Comparison of ENCODE assay signal across 27 cellular contexts in the genomic region with DNA sequence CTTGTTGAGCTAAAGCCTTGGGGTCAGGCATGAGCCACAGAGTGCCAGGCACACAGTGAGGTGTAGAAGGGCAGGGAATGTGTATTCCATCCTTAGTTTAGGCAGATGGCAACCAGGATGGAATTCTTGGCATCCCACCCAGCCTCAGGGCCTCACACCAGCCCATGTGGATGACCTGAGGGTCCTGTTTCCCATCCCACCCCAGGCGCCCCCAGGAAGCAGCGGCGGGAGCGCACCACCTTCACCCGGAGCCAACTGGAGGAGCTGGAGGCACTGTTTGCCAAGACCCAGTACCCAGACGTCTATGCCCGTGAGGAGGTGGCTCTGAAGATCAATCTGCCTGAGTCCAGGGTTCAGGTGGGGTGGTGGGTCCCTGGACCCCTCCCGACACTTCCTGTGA. TPM values are rescaled to one million over a fixed set of nuclear protein-coding genes. Genes with fewer than 3 reads are reported as not detected.
DNase-seq lines count a peak whose midpoint lies in the region; ATAC-seq and TF ChIP-seq lines count a peak whose summit lies in the region.
"Had no signal": no experiment of that assay in that cellular context is flagged by ENCODE, and none has a peak within 500 bp of the region (broad histone marks: within the 10 kb centered on the region; RNA-seq: fewer than 3 reads in every experiment).

No MANE protein-coding gene starts in this region.

- H3K9me3 Mint-ChIP-seq in GM23338: no peaks in the 10 kb centered on the region
- no peaks in the 10 kb centered on the region for H3K9me3 Mint-ChIP-seq in activated CD4-positive, alpha-beta T cell treated with anti-CD3 and anti-CD28 coated beads, Interleukin-2, amount 10 ng/mL, durations not matched to agents 24 days and 14 days
- H3K9me3 Mint-ChIP-seq: CD14-positive monocyte; CD4-positive, CD25-positive, alpha-beta regulatory T cell; CD8-positive, alpha-beta memory T cell had no signal

- H3K27me3 Mint-ChIP-seq in GM23338 (ENCODE audit: insufficient read depth, low read depth, poor library complexity): peaks cover 7% of the 10 kb centered on the region
- no peaks in the 10 kb centered on the region for H3K27me3 Mint-ChIP-seq in activated CD4-positive, alpha-beta T cell treated with anti-CD3 and anti-CD28 coated beads, Interleukin-2, amount 10 ng/mL, durations not matched to agents 24 days and 14 days
- H3K27me3 Mint-ChIP-seq: CD4-positive, CD25-positive, alpha-beta regulatory T cell had no signal

- H4K5ac ChIP-seq in mesendoderm (ENCODE audit: low read length): no peak overlapping the region

- H3K4me1 ChIP-seq in GM23338 (ENCODE audit: insufficient read depth) (peaks cover 4% of the 10 kb centered on the region), mesendoderm (ENCODE audit: control insufficient read depth, low read depth, low read length) (peaks cover 2% of the 10 kb centered on the region), osteoblast (ENCODE audit: insufficient read depth, low read length) (no peaks in the 10 kb centered on the region)
- H3K4me1 ChIP-seq: BE2C, BLaER1 had no signal

- no peak overlapping the region for H4K8ac ChIP-seq in mesendoderm (ENCODE audit: low read depth, low read length)

- H3K27me3 ChIP-seq in GM23338 (ENCODE audit: insufficient read depth) (no peaks in the 10 kb centered on the region), mesendoderm (ENCODE audit: insufficient read depth, low read length, poor library complexity) (no peaks in the 10 kb centered on the region), osteoblast (ENCODE audit: insufficient read depth, low read length) (no peaks in the 10 kb centered on the region)
- H3K27me3 ChIP-seq: BE2C, BLaER1 had no signal

- H2AFZ ChIP-seq in GM23338 (peak overlapping the region; percentile 76; the same call in 1 of the 2 replicates), osteoblast (ENCODE audit: low read length) (no peak overlapping the region)

- no peaks in the 10 kb centered on the region for H4K20me1 ChIP-seq in GM23338 (replicated peaks; ENCODE audit: insufficient read depth)
- no peaks in the 10 kb centered on the region for H4K20me1 ChIP-seq in osteoblast (ENCODE audit: insufficient read depth, low read length)
- H4K20me1 ChIP-seq: BLaER1 had no signal

- H3K9me2 ChIP-seq in GM23338 (ENCODE audit: insufficient read depth): no peaks in the 10 kb centered on the region; the same call in 1 of the 2 replicates

- H3K56ac ChIP-seq in mesendoderm (ENCODE audit: low read length): no peak overlapping the region

- peaks cover 7% of the 10 kb centered on the region for H3K4me1 Mint-ChIP-seq in GM23338
- no peaks in the 10 kb centered on the region for H3K4me1 Mint-ChIP-seq in activated CD4-positive, alpha-beta T cell treated with anti-CD3 and anti-CD28 coated beads, Interleukin-2, amount 10 ng/mL, durations not matched to agents 24 days and 14 days
- H3K4me1 Mint-ChIP-seq: CD14-positive monocyte; CD4-positive, alpha-beta memory T cell; CD4-positive, CD25-positive, alpha-beta regulatory T cell; CD8-positive, alpha-beta memory T cell had no signal

- H3K79me2 ChIP-seq in GM23338 (replicated peaks; ENCODE audit: insufficient read depth) (no peaks in the 10 kb centered on the region), mesendoderm (ENCODE audit: control insufficient read depth, insufficient read depth, low read length) (no peaks in the 10 kb centered on the region), osteoblast (ENCODE audit: insufficient read depth, low read length) (no peaks in the 10 kb centered on the region)

- H3K4me3 Mint-ChIP-seq in GM23338: no peak overlapping the region
- H3K4me3 Mint-ChIP-seq in activated CD4-positive, alpha-beta T cell treated with anti-CD3 and anti-CD28 coated beads, Interleukin-2, amount 10 ng/mL, durations not matched to agents 24 days and 14 days: no peak overlapping the region
- H3K4me3 Mint-ChIP-seq: CD14-positive monocyte; CD4-positive, alpha-beta memory T cell; CD4-positive, CD25-positive, alpha-beta regulatory T cell; CD8-positive, alpha-beta memory T cell had no signal

- no peak overlapping the region for H3K4ac ChIP-seq in mesendoderm (ENCODE audit: low read depth, low read length)

- H3K27ac ChIP-seq in GM23338 (ENCODE audit: low read depth) (peak overlapping the region; percentile 59; the same call in 1 of the 2 replicates), mesendoderm (ENCODE audit: low read depth, low read length) (no peak overlapping the region), osteoblast (ENCODE audit: low read depth, low read length) (no peak overlapping the region)
- H3K27ac ChIP-seq: BLaER1 had no signal

- H3F3A ChIP-seq in GM23338 (replicated peaks; ENCODE audit: low read depth): peaks cover 10% of the 10 kb centered on the region

- H3K79me1 ChIP-seq in mesendoderm (ENCODE audit: low read length): no peaks in the 10 kb centered on the region

- H3K9ac ChIP-seq in mesendoderm (ENCODE audit: low read length): no peak overlapping the region
- H3K9ac ChIP-seq: BLaER1 had no signal

- no peaks in the 10 kb centered on the region for H3K36me3 ChIP-seq in GM23338 (ENCODE audit: insufficient read depth)
- no peaks in the 10 kb centered on the region for H3K36me3 ChIP-seq in mesendoderm (ENCODE audit: control insufficient read depth, insufficient read depth, low read length)
- no peaks in the 10 kb centered on the region for H3K36me3 ChIP-seq in osteoblast (ENCODE audit: insufficient read depth, low read length)
- H3K36me3 ChIP-seq: BE2C, BLaER1 had no signal

- H3K27ac Mint-ChIP-seq in GM23338: no peak overlapping the region
- H3K27ac Mint-ChIP-seq in activated CD4-positive, alpha-beta T cell treated with anti-CD3 and anti-CD28 coated beads, Interleukin-2, amount 10 ng/mL, durations not matched to agents 24 days and 14 days: no peak overlapping the region
- H3K27ac Mint-ChIP-seq: CD14-positive monocyte; CD4-positive, alpha-beta memory T cell; CD4-positive, CD25-positive, alpha-beta regulatory T cell; CD8-positive, alpha-beta memory T cell had no signal

- no peak overlapping the region for H2BK120ac ChIP-seq in mesendoderm (ENCODE audit: low read depth, low read length)

- no peak overlapping the region for H3K4me3 ChIP-seq in GM23338
- H3K4me3 ChIP-seq in mesendoderm (ENCODE audit: low read length): no peak overlapping the region
- H3K4me3 ChIP-seq in osteoblast (ENCODE audit: insufficient read depth, low read length): no peak overlapping the region
- H3K4me3 ChIP-seq: BLaER1 had no signal

- H3K23ac ChIP-seq in mesendoderm (ENCODE audit: low read length): no peak overlapping the region

- H3K9me3 ChIP-seq in osteoblast (ENCODE audit: low read depth, low read length): no peaks in the 10 kb centered on the region
- H3K9me3 ChIP-seq: BE2C, BLaER1 had no signal

- DNase-seq in ELF-1 (ENCODE audit: low read depth, low spot score) (peak; percentile 54), GM23338 (ENCODE audit: low spot score) (no peak), mesendoderm (peak; percentile 44), osteoblast (ENCODE audit: insufficient read length, low spot score, missing footprints) (peak; percentile 6)
- DNase-seq in activated CD4-positive, alpha-beta T cell treated with anti-CD3 and anti-CD28 coated beads, Interleukin-2, amount 10 ng/mL, durations not matched to agents 24 days and 14 days: no peak
- DNase-seq in activated CD4-positive, alpha-beta T cell treated with anti-CD3 and anti-CD28 coated beads, Interleukin-2, amount 50 U/mL, for 1 hour: no peak
- DNase-seq: 8988T; ACHN; BE2C; C1 segment of cervical spinal cord; CD4-positive, alpha-beta memory T cell; CD4-positive, CD25-positive, alpha-beta regulatory T cell; CD8-positive, alpha-beta memory T cell; COR-L47; DMS 273 treated with DMSO at 0.1 percent for 48 hours; DMS153; DMS53; DMS79; DND-41; EL; GF-D8 had no signal

- H3K18ac ChIP-seq in mesendoderm (ENCODE audit: low read length): no peak overlapping the region

- no CpG with 5 or more reads among the region's 8 CpGs for WGBS in mesendoderm (ENCODE audit: extremely low coverage, insufficient coverage, low lambda C conversion rate)

- H2BK5ac ChIP-seq in mesendoderm (ENCODE audit: low read length): no peak overlapping the region

- no peak overlapping the region for H2AK5ac ChIP-seq in mesendoderm (ENCODE audit: low read length)

- H3K4me2 ChIP-seq in GM23338 (no peak overlapping the region), mesendoderm (ENCODE audit: low read length) (no peak overlapping the region), osteoblast (ENCODE audit: insufficient read depth, low read length) (no peak overlapping the region)
- H3K4me2 ChIP-seq: BLaER1 had no signal

- TF ChIP-seq CTCF in GM23338 (conservative IDR thresholded peaks at IDR 0.05; ENCODE audit: low read depth in 2 of 2) (no peak), osteoblast (IDR thresholded peaks at IDR 0.05; ENCODE audit: extremely low read depth, low read depth, low read length) (no peak)

- intact Hi-C loops in activated CD4-positive, alpha-beta T cell treated with anti-CD3 and anti-CD28 coated beads, Interleukin-2, amount 10 ng/mL, durations not matched to agents 24 days and 14 days (cut with micrococcal nuclease): no loop called here

- no peak overlapping the region for H2BK15ac ChIP-seq in mesendoderm (replicated peaks; ENCODE audit: low read depth)

- H3K36me3 Mint-ChIP-seq in GM23338 (ENCODE audit: low read depth): no peaks in the 10 kb centered on the region
- no peaks in the 10 kb centered on the region for H3K36me3 Mint-ChIP-seq in activated CD4-positive, alpha-beta T cell treated with anti-CD3 and anti-CD28 coated beads, Interleukin-2, amount 10 ng/mL, durations not matched to agents 24 days and 14 days (ENCODE audit: low read depth)
- H3K36me3 Mint-ChIP-seq: CD14-positive monocyte; CD4-positive, alpha-beta memory T cell; CD4-positive, CD25-positive, alpha-beta regulatory T cell; CD8-positive, alpha-beta memory T cell had no signal

- no peak for ATAC-seq in GM23338
- ATAC-seq in GM18498 (IDR thresholded peaks at IDR 0.05; ENCODE audit: unreplicated experiment): no peak

RNA-seq across cellular contexts. Expression of a gene that starts 14.3 kb away (rescaled TPM):
- not detected in 2 replicates for total RNA-seq in GM23338 (2014; rRNA removed; shearing (Covaris generic))
- polyA plus RNA-seq in GM23338 (2016; fragmentation: Nextera tagmentation; extraction: Ambion mirVana): 0.07 and 0.15 TPM in 2 replicates
- polyA plus RNA-seq in mesendoderm (2013, experiment 1 of 2): not detected
- 0.04 TPM for polyA plus RNA-seq in mesendoderm (2013, experiment 2 of 2)
- not detected in 2 replicates for total RNA-seq in osteoblast
- total RNA-seq in activated CD4-positive, alpha-beta T cell treated with anti-CD3 and anti-CD28 coated beads, Interleukin-2, amount 10 ng/mL, durations not matched to agents 24 days and 14 days: not detected in 2 replicates
- total RNA-seq: A673; CD4-positive, alpha-beta memory T cell; CD4-positive, CD25-positive, alpha-beta regulatory T cell; CD8-positive, alpha-beta memory T cell; Daoy had no signal
- polyA plus RNA-seq: AG04450; CD14-positive monocyte; CD4-positive, alpha-beta memory T cell; CD4-positive, CD25-positive, alpha-beta regulatory T cell; CD8-positive, alpha-beta memory T cell had no signal

RNA-seq across cellular contexts. Expression of a gene that starts 23.0 kb away (rescaled TPM):
- total RNA-seq in GM23338 (2014; rRNA removed; shearing (Covaris generic)): not detected in 2 replicates
- polyA plus RNA-seq in GM23338 (2016; fragmentation: Nextera tagmentation; extraction: Ambion mirVana): not detected in 2 replicates
- not detected for polyA plus RNA-seq in mesendoderm (2013, experiment 1 of 2)
- polyA plus RNA-seq in mesendoderm (2013, experiment 2 of 2): not detected
- not detected in 2 replicates for total RNA-seq in osteoblast
- total RNA-seq in activated CD4-positive, alpha-beta T cell treated with anti-CD3 and anti-CD28 coated beads, Interleukin-2, amount 10 ng/mL, durations not matched to agents 24 days and 14 days: not detected in 2 replicates
- total RNA-seq: A673; CD4-positive, alpha-beta memory T cell; CD4-positive, CD25-positive, alpha-beta regulatory T cell; CD8-positive, alpha-beta memory T cell; Daoy had no signal
- polyA plus RNA-seq: AG04450; CD14-positive monocyte; CD4-positive, alpha-beta memory T cell; CD4-positive, CD25-positive, alpha-beta regulatory T cell; CD8-positive, alpha-beta memory T cell had no signal

RNA-seq across cellular contexts. Expression of a gene that starts 31.7 kb away (rescaled TPM):
- 0.19 and 0.28 TPM in 2 replicates for total RNA-seq in GM23338 (2014; rRNA removed; shearing (Covaris generic))
- 0.14 TPM in 1 of 2 replicates, not detected in the other for polyA plus RNA-seq in GM23338 (2016; fragmentation: Nextera tagmentation; extraction: Ambion mirVana)
- polyA plus RNA-seq in mesendoderm (2013, experiment 1 of 2): 0.03 TPM
- 0.04 TPM for polyA plus RNA-seq in mesendoderm (2013, experiment 2 of 2)
- total RNA-seq in osteoblast: not detected in 2 replicates
- total RNA-seq in activated CD4-positive, alpha-beta T cell treated with anti-CD3 and anti-CD28 coated beads, Interleukin-2, amount 10 ng/mL, durations not matched to agents 24 days and 14 days: not detected in 2 replicates
- total RNA-seq: A673; CD4-positive, alpha-beta memory T cell; CD4-positive, CD25-positive, alpha-beta regulatory T cell; CD8-positive, alpha-beta memory T cell; Daoy had no signal
- polyA plus RNA-seq: AG04450; CD14-positive monocyte; CD4-positive, alpha-beta memory T cell; CD4-positive, CD25-positive, alpha-beta regulatory T cell; CD8-positive, alpha-beta memory T cell had no signal

RNA-seq across cellular contexts. Expression of a gene that starts 50.1 kb away (rescaled TPM):
- total RNA-seq in GM23338 (2014; rRNA removed; shearing (Covaris generic)): not detected in 2 replicates
- not detected in 2 replicates for polyA plus RNA-seq in GM23338 (2016; fragmentation: Nextera tagmentation; extraction: Ambion mirVana)
- not detected for polyA plus RNA-seq in mesendoderm (2013, experiment 1 of 2)
- polyA plus RNA-seq in mesendoderm (2013, experiment 2 of 2): not detected
- not detected in 2 replicates for total RNA-seq in osteoblast
- not detected in 2 replicates for total RNA-seq in activated CD4-positive, alpha-beta T cell treated with anti-CD3 and anti-CD28 coated beads, Interleukin-2, amount 10 ng/mL, durations not matched to agents 24 days and 14 days
- total RNA-seq: A673; CD4-positive, alpha-beta memory T cell; CD4-positive, CD25-positive, alpha-beta regulatory T cell; CD8-positive, alpha-beta memory T cell; Daoy had no signal
- polyA plus RNA-seq: AG04450; CD14-positive monocyte; CD4-positive, alpha-beta memory T cell; CD4-positive, CD25-positive, alpha-beta regulatory T cell; CD8-positive, alpha-beta memory T cell had no signal

RNA-seq across cellular contexts. Expression of a gene that starts 57.5 kb away (rescaled TPM):
- 524 and 558 TPM in 2 replicates for total RNA-seq in GM23338 (2014; rRNA removed; shearing (Covaris generic))
- 811 and 820 TPM in 2 replicates for polyA plus RNA-seq in GM23338 (2016; fragmentation: Nextera tagmentation; extraction: Ambion mirVana)
- 441 TPM for polyA plus RNA-seq in mesendoderm (2013, experiment 1 of 2)
- polyA plus RNA-seq in mesendoderm (2013, experiment 2 of 2): 434 TPM
- 76.7 and 78.4 TPM in 2 replicates for total RNA-seq in osteoblast
- total RNA-seq in activated CD4-positive, alpha-beta T cell treated with anti-CD3 and anti-CD28 coated beads, Interleukin-2, amount 10 ng/mL, durations not matched to agents 24 days and 14 days: 111 and 117 TPM in 2 replicates

Comparison
In these comparisons a context has a peak if more than half of its experiments do, and no peak if none do; other contexts are left out.
1. DNase-seq: peak in ELF-1 (single experiment), mesendoderm (single experiment) and osteoblast (single experiment); none in GM23338 (single experiment), activated CD4-positive, alpha-beta T cell treated with anti-CD3 and anti-CD28 coated beads, Interleukin-2, amount 10 ng/mL, durations not matched to agents 24 days and 14 days (single experiment) and activated CD4-positive, alpha-beta T cell treated with anti-CD3 and anti-CD28 coated beads, Interleukin-2, amount 50 U/mL, for 1 hour (single experiment).